In the genomic region with DNA sequence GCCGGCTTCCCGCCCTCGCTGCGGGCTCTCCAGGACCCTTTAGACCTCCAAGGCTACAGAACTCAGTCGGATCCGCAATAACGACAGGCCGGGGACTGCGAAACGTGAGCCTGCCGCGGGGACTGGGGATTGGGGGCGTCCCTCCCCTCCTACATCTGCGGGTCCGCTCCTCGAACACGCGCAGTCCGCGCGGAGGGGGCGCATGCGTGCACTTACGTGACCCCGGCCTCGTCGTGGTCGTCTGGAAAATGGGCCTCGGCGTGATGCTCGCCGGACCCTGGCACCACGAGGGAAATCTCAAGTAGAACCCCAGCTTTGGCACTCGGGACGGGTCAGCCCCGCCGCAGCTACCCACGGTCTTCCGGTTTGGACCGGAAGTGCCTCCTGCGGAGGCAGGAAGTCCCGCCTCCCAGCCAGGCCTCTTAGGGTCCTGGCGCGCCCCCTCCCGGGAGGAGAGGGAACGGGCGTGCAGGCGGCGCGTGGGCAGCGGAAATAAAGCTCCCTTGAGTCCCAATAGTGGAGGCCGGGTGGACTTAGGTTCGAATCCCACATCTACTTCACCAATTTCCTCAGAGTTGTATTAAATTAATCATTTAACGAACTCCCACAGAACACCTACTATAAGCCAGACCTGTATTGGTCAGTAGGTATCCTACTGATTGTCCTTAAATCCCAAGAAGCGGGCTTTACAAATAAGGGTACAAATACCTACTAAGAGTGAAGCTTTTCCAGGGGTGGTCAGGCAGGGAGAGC, we compare ENCODE assay signal across 1 cellular context.
TF ChIP-seq lines count a peak whose summit lies in the region.

A gene with protein sequence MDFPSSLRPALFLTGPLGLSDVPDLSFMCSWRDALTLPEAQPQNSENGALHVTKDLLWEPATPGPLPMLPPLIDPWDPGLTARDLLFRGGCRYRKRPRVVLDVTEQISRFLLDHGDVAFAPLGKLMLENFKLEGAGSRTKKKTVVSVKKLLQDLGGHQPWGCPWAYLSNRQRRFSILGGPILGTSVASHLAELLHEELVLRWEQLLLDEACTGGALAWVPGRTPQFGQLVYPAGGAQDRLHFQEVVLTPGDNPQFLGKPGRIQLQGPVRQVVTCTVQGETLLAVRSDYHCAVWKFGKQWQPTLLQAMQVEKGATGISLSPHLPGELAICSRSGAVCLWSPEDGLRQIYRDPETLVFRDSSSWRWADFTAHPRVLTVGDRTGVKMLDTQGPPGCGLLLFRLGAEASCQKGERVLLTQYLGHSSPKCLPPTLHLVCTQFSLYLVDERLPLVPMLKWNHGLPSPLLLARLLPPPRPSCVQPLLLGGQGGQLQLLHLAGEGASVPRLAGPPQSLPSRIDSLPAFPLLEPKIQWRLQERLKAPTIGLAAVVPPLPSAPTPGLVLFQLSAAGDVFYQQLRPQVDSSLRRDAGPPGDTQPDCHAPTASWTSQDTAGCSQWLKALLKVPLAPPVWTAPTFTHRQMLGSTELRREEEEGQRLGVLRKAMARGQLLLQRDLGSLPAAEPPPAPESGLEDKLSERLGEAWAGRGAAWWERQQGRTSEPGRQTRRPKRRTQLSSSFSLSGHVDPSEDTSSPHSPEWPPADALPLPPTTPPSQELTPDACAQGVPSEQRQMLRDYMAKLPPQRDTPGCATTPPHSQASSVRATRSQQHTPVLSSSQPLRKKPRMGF (minus strand): TSS at position 373 of the 753 bp plus-strand sequence. CDS start 2,069 bp downstream, outside the sequence.

TF ChIP-seq in HepG2, 621 proteins besides CTCF, POLR2A, EP300 and RAD21 (continued from another document and continues in another):
- TF ChIP-seq ZNF331 (CRISPR knock-in tag; IDR thresholded peaks at IDR 0.05): peak; percentile 83; the same call in 1 of the 2 replicates
- TF ChIP-seq MXD4 (CRISPR knock-in tag; IDR thresholded peaks at IDR 0.05): peak; percentile 93
- TF ChIP-seq HCFC1 (IDR thresholded peaks at IDR 0.05; ENCODE audit: low read depth, low read length): peak; percentile 64
- TF ChIP-seq ZNF572 (CRISPR knock-in tag; IDR thresholded peaks at IDR 0.05): peak; percentile 41; the same call in 1 of the 2 replicates
- TF ChIP-seq KDM4B (CRISPR knock-in tag; IDR thresholded peaks at IDR 0.05): no peak
- TF ChIP-seq ADNP (CRISPR knock-in tag; IDR thresholded peaks at IDR 0.05): peak; percentile 93
- peak; percentile 100 for TF ChIP-seq GABPB1 (CRISPR knock-in tag; IDR thresholded peaks at IDR 0.05)
- TF ChIP-seq ZFP62 (CRISPR knock-in tag; IDR thresholded peaks at IDR 0.05): no peak
- TF ChIP-seq ZNF17 (CRISPR knock-in tag; IDR thresholded peaks at IDR 0.05): no peak
- TF ChIP-seq, protein P1, sequence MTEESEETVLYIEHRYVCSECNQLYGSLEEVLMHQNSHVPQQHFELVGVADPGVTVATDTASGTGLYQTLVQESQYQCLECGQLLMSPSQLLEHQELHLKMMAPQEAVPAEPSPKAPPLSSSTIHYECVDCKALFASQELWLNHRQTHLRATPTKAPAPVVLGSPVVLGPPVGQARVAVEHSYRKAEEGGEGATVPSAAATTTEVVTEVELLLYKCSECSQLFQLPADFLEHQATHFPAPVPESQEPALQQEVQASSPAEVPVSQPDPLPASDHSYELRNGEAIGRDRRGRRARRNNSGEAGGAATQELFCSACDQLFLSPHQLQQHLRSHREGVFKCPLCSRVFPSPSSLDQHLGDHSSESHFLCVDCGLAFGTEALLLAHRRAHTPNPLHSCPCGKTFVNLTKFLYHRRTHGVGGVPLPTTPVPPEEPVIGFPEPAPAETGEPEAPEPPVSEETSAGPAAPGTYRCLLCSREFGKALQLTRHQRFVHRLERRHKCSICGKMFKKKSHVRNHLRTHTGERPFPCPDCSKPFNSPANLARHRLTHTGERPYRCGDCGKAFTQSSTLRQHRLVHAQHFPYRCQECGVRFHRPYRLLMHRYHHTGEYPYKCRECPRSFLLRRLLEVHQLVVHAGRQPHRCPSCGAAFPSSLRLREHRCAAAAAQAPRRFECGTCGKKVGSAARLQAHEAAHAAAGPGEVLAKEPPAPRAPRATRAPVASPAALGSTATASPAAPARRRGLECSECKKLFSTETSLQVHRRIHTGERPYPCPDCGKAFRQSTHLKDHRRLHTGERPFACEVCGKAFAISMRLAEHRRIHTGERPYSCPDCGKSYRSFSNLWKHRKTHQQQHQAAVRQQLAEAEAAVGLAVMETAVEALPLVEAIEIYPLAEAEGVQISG (CRISPR knock-in tag; IDR thresholded peaks at IDR 0.05): peak; percentile 97
- peak; percentile 97 for TF ChIP-seq KDM5A (IDR thresholded peaks at IDR 0.05; ENCODE audit: borderline replicate concordance, low read length)
- peak; percentile 88 for TF ChIP-seq DMAP1 (CRISPR knock-in tag; IDR thresholded peaks at IDR 0.05)
- no peak for TF ChIP-seq ZNF101 (CRISPR knock-in tag; IDR thresholded peaks at IDR 0.05; ENCODE audit: borderline replicate concordance, low read depth)
- 0 out of 2 replicates have a peak, but pooled peaks have one; percentile 77 for TF ChIP-seq CHD4 (IDR thresholded peaks at IDR 0.05; ENCODE audit: borderline replicate concordance, low read length)
- TF ChIP-seq ZNF766 (CRISPR knock-in tag; IDR thresholded peaks at IDR 0.05; ENCODE audit: borderline replicate concordance): peak; percentile 72; the same call in 1 of the 2 replicates
- TF ChIP-seq PHF21A (CRISPR knock-in tag; IDR thresholded peaks at IDR 0.05): no peak
- peak; percentile 85; the same call in 1 of the 3 replicates for TF ChIP-seq MXI1 (IDR thresholded peaks at IDR 0.05; ENCODE audit: borderline replicate concordance, low read depth, low read length)
- peak; percentile 61 for TF ChIP-seq MEIS2 (CRISPR knock-in tag; IDR thresholded peaks at IDR 0.05)
- no peak for TF ChIP-seq ZNF138 (CRISPR knock-in tag; IDR thresholded peaks at IDR 0.05; ENCODE audit: low read depth)
- TF ChIP-seq, protein P2, sequence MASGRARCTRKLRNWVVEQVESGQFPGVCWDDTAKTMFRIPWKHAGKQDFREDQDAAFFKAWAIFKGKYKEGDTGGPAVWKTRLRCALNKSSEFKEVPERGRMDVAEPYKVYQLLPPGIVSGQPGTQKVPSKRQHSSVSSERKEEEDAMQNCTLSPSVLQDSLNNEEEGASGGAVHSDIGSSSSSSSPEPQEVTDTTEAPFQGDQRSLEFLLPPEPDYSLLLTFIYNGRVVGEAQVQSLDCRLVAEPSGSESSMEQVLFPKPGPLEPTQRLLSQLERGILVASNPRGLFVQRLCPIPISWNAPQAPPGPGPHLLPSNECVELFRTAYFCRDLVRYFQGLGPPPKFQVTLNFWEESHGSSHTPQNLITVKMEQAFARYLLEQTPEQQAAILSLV (CRISPR knock-in tag; IDR thresholded peaks at IDR 0.05; ENCODE audit: borderline replicate concordance): peak; percentile 95
- TF ChIP-seq ATF1 (CRISPR knock-in tag; IDR thresholded peaks at IDR 0.05): no peak; the same call in 1 of the 2 replicates
- TF ChIP-seq ZNF225 (CRISPR knock-in tag; IDR thresholded peaks at IDR 0.05): peak; percentile 74
- TF ChIP-seq, protein P3, sequence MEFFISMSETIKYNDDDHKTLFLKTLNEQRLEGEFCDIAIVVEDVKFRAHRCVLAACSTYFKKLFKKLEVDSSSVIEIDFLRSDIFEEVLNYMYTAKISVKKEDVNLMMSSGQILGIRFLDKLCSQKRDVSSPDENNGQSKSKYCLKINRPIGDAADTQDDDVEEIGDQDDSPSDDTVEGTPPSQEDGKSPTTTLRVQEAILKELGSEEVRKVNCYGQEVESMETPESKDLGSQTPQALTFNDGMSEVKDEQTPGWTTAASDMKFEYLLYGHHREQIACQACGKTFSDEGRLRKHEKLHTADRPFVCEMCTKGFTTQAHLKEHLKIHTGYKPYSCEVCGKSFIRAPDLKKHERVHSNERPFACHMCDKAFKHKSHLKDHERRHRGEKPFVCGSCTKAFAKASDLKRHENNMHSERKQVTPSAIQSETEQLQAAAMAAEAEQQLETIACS (CRISPR knock-in tag; IDR thresholded peaks at IDR 0.05): peak; percentile 63
- peak; percentile 62 for TF ChIP-seq ZNF335 (CRISPR knock-in tag; IDR thresholded peaks at IDR 0.05)
- TF ChIP-seq SMAD1 (CRISPR knock-in tag; IDR thresholded peaks at IDR 0.05; ENCODE audit: borderline replicate concordance, low read depth): peak; percentile 69; the same call in 1 of the 2 replicates
- TF ChIP-seq, protein P4, sequence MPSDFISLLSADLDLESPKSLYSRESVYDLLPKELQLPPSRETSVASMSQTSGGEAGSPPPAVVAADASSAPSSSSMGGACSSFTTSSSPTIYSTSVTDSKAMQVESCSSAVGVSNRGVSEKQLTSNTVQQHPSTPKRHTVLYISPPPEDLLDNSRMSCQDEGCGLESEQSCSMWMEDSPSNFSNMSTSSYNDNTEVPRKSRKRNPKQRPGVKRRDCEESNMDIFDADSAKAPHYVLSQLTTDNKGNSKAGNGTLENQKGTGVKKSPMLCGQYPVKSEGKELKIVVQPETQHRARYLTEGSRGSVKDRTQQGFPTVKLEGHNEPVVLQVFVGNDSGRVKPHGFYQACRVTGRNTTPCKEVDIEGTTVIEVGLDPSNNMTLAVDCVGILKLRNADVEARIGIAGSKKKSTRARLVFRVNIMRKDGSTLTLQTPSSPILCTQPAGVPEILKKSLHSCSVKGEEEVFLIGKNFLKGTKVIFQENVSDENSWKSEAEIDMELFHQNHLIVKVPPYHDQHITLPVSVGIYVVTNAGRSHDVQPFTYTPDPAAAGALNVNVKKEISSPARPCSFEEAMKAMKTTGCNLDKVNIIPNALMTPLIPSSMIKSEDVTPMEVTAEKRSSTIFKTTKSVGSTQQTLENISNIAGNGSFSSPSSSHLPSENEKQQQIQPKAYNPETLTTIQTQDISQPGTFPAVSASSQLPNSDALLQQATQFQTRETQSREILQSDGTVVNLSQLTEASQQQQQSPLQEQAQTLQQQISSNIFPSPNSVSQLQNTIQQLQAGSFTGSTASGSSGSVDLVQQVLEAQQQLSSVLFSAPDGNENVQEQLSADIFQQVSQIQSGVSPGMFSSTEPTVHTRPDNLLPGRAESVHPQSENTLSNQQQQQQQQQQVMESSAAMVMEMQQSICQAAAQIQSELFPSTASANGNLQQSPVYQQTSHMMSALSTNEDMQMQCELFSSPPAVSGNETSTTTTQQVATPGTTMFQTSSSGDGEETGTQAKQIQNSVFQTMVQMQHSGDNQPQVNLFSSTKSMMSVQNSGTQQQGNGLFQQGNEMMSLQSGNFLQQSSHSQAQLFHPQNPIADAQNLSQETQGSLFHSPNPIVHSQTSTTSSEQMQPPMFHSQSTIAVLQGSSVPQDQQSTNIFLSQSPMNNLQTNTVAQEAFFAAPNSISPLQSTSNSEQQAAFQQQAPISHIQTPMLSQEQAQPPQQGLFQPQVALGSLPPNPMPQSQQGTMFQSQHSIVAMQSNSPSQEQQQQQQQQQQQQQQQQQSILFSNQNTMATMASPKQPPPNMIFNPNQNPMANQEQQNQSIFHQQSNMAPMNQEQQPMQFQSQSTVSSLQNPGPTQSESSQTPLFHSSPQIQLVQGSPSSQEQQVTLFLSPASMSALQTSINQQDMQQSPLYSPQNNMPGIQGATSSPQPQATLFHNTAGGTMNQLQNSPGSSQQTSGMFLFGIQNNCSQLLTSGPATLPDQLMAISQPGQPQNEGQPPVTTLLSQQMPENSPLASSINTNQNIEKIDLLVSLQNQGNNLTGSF (CRISPR knock-in tag; IDR thresholded peaks at IDR 0.05): peak; percentile 75; the same call in 1 of the 2 replicates
- TF ChIP-seq PHB2 (IDR thresholded peaks at IDR 0.05; ENCODE audit: partially characterized antibody): no peak
- TF ChIP-seq SYNCRIP (IDR thresholded peaks at IDR 0.05; ENCODE audit: insufficient read depth, low read depth, low read length): no peak
- no peak for TF ChIP-seq TCF12 (IDR thresholded peaks at IDR 0.05)
- 0 out of 2 replicates have a peak, but pooled peaks have one; percentile 33 for TF ChIP-seq TCF12 (CRISPR knock-in tag; IDR thresholded peaks at IDR 0.05)
- TF ChIP-seq CCAR2 (optimal IDR thresholded peaks at IDR 0.05; ENCODE audit: low read depth, low read length): no peak
- no peak for TF ChIP-seq MBD4 (IDR thresholded peaks at IDR 0.05; ENCODE audit: borderline replicate concordance, low read length)
- peak; percentile 96 for TF ChIP-seq PHF20 (CRISPR knock-in tag; IDR thresholded peaks at IDR 0.05)
- no peak for TF ChIP-seq HMGA1 (CRISPR knock-in tag; conservative IDR thresholded peaks at IDR 0.05)
- TF ChIP-seq, protein P5, sequence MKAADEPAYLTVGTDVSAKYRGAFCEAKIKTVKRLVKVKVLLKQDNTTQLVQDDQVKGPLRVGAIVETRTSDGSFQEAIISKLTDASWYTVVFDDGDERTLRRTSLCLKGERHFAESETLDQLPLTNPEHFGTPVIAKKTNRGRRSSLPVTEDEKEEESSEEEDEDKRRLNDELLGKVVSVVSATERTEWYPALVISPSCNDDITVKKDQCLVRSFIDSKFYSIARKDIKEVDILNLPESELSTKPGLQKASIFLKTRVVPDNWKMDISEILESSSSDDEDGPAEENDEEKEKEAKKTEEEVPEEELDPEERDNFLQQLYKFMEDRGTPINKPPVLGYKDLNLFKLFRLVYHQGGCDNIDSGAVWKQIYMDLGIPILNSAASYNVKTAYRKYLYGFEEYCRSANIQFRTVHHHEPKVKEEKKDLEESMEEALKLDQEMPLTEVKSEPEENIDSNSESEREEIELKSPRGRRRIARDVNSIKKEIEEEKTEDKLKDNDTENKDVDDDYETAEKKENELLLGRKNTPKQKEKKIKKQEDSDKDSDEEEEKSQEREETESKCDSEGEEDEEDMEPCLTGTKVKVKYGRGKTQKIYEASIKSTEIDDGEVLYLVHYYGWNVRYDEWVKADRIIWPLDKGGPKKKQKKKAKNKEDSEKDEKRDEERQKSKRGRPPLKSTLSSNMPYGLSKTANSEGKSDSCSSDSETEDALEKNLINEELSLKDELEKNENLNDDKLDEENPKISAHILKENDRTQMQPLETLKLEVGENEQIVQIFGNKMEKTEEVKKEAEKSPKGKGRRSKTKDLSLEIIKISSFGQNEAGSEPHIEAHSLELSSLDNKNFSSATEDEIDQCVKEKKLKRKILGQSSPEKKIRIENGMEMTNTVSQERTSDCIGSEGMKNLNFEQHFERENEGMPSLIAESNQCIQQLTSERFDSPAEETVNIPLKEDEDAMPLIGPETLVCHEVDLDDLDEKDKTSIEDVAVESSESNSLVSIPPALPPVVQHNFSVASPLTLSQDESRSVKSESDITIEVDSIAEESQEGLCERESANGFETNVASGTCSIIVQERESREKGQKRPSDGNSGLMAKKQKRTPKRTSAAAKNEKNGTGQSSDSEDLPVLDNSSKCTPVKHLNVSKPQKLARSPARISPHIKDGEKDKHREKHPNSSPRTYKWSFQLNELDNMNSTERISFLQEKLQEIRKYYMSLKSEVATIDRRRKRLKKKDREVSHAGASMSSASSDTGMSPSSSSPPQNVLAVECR (CRISPR knock-in tag; IDR thresholded peaks at IDR 0.05; ENCODE audit: borderline replicate concordance): peak; percentile 96
- no peak; the same call in none of the 2 replicates for TF ChIP-seq PITX1 (CRISPR knock-in tag; IDR thresholded peaks at IDR 0.05)
- TF ChIP-seq, protein P6, sequence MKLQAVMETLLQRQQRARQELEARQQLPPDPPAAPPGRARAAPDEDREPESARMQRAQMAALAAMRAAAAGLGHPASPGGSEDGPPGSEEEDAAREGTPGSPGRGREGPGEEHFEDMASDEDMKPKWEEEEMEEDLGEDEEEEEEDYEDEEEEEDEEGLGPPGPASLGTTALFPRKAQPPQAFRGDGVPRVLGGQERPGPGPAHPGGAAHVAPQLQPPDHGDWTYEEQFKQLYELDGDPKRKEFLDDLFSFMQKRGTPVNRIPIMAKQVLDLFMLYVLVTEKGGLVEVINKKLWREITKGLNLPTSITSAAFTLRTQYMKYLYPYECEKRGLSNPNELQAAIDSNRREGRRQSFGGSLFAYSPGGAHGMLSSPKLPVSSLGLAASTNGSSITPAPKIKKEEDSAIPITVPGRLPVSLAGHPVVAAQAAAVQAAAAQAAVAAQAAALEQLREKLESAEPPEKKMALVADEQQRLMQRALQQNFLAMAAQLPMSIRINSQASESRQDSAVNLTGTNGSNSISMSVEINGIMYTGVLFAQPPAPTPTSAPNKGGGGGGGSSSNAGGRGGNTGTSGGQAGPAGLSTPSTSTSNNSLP (IDR thresholded peaks at IDR 0.05; ENCODE audit: low read depth, low read length): no peak
